ENCODE assay signal across 1 cellular context in the genomic region with DNA sequence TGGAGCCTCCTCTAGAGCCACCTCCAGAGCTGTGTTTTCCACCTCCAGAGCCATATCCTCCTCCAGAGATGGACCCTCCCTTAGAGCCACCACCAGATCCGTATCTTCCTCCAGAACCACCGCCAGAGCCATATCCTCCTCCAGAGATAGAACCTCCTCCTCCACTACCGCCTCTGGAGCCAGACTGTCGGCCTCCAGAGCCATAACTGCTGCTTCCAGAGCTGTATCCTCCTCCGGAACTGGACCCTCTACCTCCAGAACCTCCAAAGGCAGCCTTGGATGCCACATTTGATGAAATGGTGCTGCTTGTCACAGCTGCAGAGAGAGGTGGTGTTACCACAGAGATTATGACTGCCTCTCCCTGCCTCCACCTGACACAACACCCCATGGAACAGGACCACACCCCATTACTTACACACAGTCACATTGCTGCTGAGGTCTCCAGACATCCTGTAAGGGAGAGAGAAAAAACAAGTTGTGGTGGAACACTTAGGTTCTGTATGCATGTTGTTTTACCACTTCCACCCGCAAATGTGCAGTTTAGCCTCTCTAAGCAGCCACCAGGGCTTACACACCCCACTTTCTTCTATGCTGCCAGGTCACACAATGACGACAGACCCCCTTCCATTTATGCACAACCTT.
A peak's percentile ranks its signal among the peaks of the same experiment; 100 is the strongest.
TF ChIP-seq lines count a peak whose summit lies in the region.

No MANE protein-coding gene starts in this region.

TF ChIP-seq in K562, 482 proteins besides CTCF, POLR2A, EP300 and RAD21 (continued from another document):
- TF ChIP-seq, protein P1, sequence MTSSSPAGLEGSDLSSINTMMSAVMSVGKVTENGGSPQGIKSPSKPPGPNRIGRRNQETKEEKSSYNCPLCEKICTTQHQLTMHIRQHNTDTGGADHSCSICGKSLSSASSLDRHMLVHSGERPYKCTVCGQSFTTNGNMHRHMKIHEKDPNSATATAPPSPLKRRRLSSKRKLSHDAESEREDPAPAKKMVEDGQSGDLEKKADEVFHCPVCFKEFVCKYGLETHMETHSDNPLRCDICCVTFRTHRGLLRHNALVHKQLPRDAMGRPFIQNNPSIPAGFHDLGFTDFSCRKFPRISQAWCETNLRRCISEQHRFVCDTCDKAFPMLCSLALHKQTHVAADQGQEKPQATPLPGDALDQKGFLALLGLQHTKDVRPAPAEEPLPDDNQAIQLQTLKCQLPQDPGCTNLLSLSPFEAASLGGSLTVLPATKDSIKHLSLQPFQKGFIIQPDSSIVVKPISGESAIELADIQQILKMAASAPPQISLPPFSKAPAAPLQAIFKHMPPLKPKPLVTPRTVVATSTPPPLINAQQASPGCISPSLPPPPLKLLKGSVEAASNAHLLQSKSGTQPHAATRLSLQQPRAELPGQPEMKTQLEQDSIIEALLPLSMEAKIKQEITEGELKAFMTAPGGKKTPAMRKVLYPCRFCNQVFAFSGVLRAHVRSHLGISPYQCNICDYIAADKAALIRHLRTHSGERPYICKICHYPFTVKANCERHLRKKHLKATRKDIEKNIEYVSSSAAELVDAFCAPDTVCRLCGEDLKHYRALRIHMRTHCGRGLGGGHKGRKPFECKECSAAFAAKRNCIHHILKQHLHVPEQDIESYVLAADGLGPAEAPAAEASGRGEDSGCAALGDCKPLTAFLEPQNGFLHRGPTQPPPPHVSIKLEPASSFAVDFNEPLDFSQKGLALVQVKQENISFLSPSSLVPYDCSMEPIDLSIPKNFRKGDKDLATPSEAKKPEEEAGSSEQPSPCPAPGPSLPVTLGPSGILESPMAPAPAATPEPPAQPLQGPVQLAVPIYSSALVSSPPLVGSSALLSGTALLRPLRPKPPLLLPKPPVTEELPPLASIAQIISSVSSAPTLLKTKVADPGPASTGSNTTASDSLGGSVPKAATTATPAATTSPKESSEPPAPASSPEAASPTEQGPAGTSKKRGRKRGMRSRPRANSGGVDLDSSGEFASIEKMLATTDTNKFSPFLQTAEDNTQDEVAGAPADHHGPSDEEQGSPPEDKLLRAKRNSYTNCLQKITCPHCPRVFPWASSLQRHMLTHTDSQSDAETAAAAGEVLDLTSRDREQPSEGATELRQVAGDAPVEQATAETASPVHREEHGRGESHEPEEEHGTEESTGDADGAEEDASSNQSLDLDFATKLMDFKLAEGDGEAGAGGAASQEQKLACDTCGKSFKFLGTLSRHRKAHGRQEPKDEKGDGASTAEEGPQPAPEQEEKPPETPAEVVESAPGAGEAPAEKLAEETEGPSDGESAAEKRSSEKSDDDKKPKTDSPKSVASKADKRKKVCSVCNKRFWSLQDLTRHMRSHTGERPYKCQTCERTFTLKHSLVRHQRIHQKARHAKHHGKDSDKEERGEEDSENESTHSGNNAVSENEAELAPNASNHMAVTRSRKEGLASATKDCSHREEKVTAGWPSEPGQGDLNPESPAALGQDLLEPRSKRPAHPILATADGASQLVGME (CRISPR knock-in tag; IDR thresholded peaks at IDR 0.05) = peak; percentile 42; the same call in 1 of the 2 replicates
- TF ChIP-seq SMAD4 (CRISPR knock-in tag; conservative IDR thresholded peaks at IDR 0.05) (0 out of 2 replicates have a peak, but pooled peaks have one; percentile 18), TAF7 (tag; IDR thresholded peaks at IDR 0.05) (no peak), GATAD2A (IDR thresholded peaks at IDR 0.05) (no peak), NR2C1 (IDR thresholded peaks at IDR 0.05) (no peak), NR2C1 (tag; IDR thresholded peaks at IDR 0.05) (no peak), CREM (IDR thresholded peaks at IDR 0.05; ENCODE audit: low read depth) (no peak), ARNT (IDR thresholded peaks at IDR 0.05) (peak in 1 of 2 experiments; percentile 100; a peak in 2 of 4 replicates), LCOR (CRISPR knock-in tag; IDR thresholded peaks at IDR 0.05) (no peak), XRCC4 (IDR thresholded peaks at IDR 0.05; ENCODE audit: extremely low read depth, insufficient read depth, insufficient read length) (no peak), TFAM (CRISPR knock-in tag; conservative IDR thresholded peaks at IDR 0.05) (no peak), GMEB1 (CRISPR knock-in tag; IDR thresholded peaks at IDR 0.05) (no peak), TRIM24 (IDR thresholded peaks at IDR 0.05) (0 out of 4 replicates have a peak, but pooled peaks of 1 of the 2 experiments have one; percentile 12), MEF2D (tag; conservative IDR thresholded peaks at IDR 0.05; ENCODE audit: low read depth) (0 out of 2 replicates have a peak, but pooled peaks have one; percentile 21), ZEB2 (IDR thresholded peaks at IDR 0.05) (peak; percentile 66), FOXP1 (CRISPR knock-in tag; IDR thresholded peaks at IDR 0.05) (no peak), CTBP1 (IDR thresholded peaks at IDR 0.05; ENCODE audit: borderline replicate concordance) (peak; percentile 49; the same call in 1 of the 2 replicates), ETS2 (tag; IDR thresholded peaks at IDR 0.05; ENCODE audit: borderline replicate concordance, poor library complexity, severe bottlenecking) (no peak), ZNF12 (CRISPR knock-in tag; IDR thresholded peaks at IDR 0.05) (peak; percentile 99)
- TF ChIP-seq, protein P2, sequence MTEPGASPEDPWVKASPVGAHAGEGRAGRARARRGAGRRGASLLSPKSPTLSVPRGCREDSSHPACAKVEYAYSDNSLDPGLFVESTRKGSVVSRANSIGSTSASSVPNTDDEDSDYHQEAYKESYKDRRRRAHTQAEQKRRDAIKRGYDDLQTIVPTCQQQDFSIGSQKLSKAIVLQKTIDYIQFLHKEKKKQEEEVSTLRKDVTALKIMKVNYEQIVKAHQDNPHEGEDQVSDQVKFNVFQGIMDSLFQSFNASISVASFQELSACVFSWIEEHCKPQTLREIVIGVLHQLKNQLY (CRISPR knock-in tag; conservative IDR thresholded peaks at IDR 0.05) = no peak
